In genomic region chr2:158456309-158457066, GRCh38 we compare ENCODE assay signal across 1 cellular context.
A peak's percentile ranks its signal among the peaks of the same experiment; 100 is the strongest.
TF ChIP-seq lines count a peak whose summit lies in the region.

TSS of gene CCDC148 (minus strand) at chr2:158456753. CDS start at chr2:158456439, 314 bp downstream.
A gene with protein sequence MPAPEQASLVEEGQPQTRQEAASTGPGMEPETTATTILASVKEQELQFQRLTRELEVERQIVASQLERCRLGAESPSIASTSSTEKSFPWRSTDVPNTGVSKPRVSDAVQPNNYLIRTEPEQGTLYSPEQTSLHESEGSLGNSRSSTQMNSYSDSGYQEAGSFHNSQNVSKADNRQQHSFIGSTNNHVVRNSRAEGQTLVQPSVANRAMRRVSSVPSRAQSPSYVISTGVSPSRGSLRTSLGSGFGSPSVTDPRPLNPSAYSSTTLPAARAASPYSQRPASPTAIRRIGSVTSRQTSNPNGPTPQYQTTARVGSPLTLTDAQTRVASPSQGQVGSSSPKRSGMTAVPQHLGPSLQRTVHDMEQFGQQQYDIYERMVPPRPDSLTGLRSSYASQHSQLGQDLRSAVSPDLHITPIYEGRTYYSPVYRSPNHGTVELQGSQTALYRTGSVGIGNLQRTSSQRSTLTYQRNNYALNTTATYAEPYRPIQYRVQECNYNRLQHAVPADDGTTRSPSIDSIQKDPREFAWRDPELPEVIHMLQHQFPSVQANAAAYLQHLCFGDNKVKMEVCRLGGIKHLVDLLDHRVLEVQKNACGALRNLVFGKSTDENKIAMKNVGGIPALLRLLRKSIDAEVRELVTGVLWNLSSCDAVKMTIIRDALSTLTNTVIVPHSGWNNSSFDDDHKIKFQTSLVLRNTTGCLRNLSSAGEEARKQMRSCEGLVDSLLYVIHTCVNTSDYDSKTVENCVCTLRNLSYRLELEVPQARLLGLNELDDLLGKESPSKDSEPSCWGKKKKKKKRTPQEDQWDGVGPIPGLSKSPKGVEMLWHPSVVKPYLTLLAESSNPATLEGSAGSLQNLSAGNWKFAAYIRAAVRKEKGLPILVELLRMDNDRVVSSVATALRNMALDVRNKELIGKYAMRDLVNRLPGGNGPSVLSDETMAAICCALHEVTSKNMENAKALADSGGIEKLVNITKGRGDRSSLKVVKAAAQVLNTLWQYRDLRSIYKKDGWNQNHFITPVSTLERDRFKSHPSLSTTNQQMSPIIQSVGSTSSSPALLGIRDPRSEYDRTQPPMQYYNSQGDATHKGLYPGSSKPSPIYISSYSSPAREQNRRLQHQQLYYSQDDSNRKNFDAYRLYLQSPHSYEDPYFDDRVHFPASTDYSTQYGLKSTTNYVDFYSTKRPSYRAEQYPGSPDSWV (plus strand): TSS chr2:158456952. CDS start chr2:158533185, 76,233 bp downstream.

TF ChIP-seq in HEK293, 187 proteins besides CTCF, POLR2A, EP300 and RAD21 (continued from another document and continues in another):
- TF ChIP-seq ZNF26 (tag by site-specific recombination; IDR thresholded peaks at IDR 0.05) (no peak), KLF17 (tag by site-specific recombination; IDR thresholded peaks at IDR 0.05) (no peak), ZFHX2 (tag by site-specific recombination; conservative IDR thresholded peaks at IDR 0.05) (peak; percentile 68), ZIC2 (tag by site-specific recombination; IDR thresholded peaks at IDR 0.05) (peak; percentile 17; the same call in 1 of the 2 replicates), TCF7L2 (IDR thresholded peaks at IDR 0.05; ENCODE audit: borderline replicate concordance, low read depth, low read length) (no peak), ZNF146 (tag by site-specific recombination; IDR thresholded peaks at IDR 0.05) (no peak), ZNF121 (tag by site-specific recombination; IDR thresholded peaks at IDR 0.05) (no peak), ZNF510 (tag by site-specific recombination; IDR thresholded peaks at IDR 0.05; ENCODE audit: insufficient replicate concordance) (no peak), SALL2 (tag by site-specific recombination; IDR thresholded peaks at IDR 0.05; ENCODE audit: borderline replicate concordance) (no peak), ZNF600 (tag by site-specific recombination; IDR thresholded peaks at IDR 0.05) (no peak), ZNF544 (tag by site-specific recombination; IDR thresholded peaks at IDR 0.05) (no peak), ZNF792 (tag by site-specific recombination; IDR thresholded peaks at IDR 0.05) (no peak), ZNF518A (tag by site-specific recombination; conservative IDR thresholded peaks at IDR 0.05; ENCODE audit: low read depth) (no peak), ZNF302 (tag by site-specific recombination; IDR thresholded peaks at IDR 0.05; ENCODE audit: low read depth) (no peak), ZNF350 (tag by site-specific recombination; IDR thresholded peaks at IDR 0.05) (no peak), ZNF548 (tag by site-specific recombination; IDR thresholded peaks at IDR 0.05) (no peak), ZNF776 (tag by site-specific recombination; IDR thresholded peaks at IDR 0.05; ENCODE audit: borderline replicate concordance) (no peak), ZNF423 (tag by site-specific recombination; IDR thresholded peaks at IDR 0.05) (no peak), ZSCAN16 (tag by site-specific recombination; IDR thresholded peaks at IDR 0.05) (no peak), TRIM28 (IDR thresholded peaks at IDR 0.05; ENCODE audit: borderline replicate concordance, low read length) (no peak), KLF8 (tag by site-specific recombination; IDR thresholded peaks at IDR 0.05) (no peak), BCL11A (tag by site-specific recombination; IDR thresholded peaks at IDR 0.05; ENCODE audit: low read depth) (no peak), ZNF555 (tag by site-specific recombination; conservative IDR thresholded peaks at IDR 0.05) (no peak), ZNF112 (tag by site-specific recombination; IDR thresholded peaks at IDR 0.05) (no peak), HOXD13 (CRISPR knock-in tag; IDR thresholded peaks at IDR 0.05; ENCODE audit: borderline replicate concordance) (no peak), ZNF777 (tag by site-specific recombination; IDR thresholded peaks at IDR 0.05; ENCODE audit: borderline replicate concordance) (no peak), ZNF488 (tag by site-specific recombination; IDR thresholded peaks at IDR 0.05) (no peak), ZNF530 (tag by site-specific recombination; IDR thresholded peaks at IDR 0.05; ENCODE audit: low read depth) (no peak), ZNF239 (tag by site-specific recombination; IDR thresholded peaks at IDR 0.05) (no peak), SETDB1 (IDR thresholded peaks at IDR 0.05; ENCODE audit: insufficient read length, low read length) (no peak), ZNF645 (tag by site-specific recombination; IDR thresholded peaks at IDR 0.05) (no peak), ZNF266 (tag by site-specific recombination; IDR thresholded peaks at IDR 0.05; ENCODE audit: low read depth) (no peak), ZNF335 (tag by site-specific recombination; conservative IDR thresholded peaks at IDR 0.05) (peak; percentile 93), ZNF843 (tag by site-specific recombination; IDR thresholded peaks at IDR 0.05) (no peak), HOXC10 (CRISPR knock-in tag; IDR thresholded peaks at IDR 0.05) (peak; percentile 72; the same call in 1 of the 2 replicates), ZFP3 (tag by site-specific recombination; IDR thresholded peaks at IDR 0.05; ENCODE audit: low read depth) (no peak), ZNF155 (tag by site-specific recombination; IDR thresholded peaks at IDR 0.05) (no peak), ZNF658 (tag by site-specific recombination; IDR thresholded peaks at IDR 0.05) (no peak), ZNF211 (tag by site-specific recombination; IDR thresholded peaks at IDR 0.05; ENCODE audit: low read depth) (no peak)
- TF ChIP-seq, protein P1, sequence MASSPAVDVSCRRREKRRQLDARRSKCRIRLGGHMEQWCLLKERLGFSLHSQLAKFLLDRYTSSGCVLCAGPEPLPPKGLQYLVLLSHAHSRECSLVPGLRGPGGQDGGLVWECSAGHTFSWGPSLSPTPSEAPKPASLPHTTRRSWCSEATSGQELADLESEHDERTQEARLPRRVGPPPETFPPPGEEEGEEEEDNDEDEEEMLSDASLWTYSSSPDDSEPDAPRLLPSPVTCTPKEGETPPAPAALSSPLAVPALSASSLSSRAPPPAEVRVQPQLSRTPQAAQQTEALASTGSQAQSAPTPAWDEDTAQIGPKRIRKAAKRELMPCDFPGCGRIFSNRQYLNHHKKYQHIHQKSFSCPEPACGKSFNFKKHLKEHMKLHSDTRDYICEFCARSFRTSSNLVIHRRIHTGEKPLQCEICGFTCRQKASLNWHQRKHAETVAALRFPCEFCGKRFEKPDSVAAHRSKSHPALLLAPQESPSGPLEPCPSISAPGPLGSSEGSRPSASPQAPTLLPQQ (tag by site-specific recombination; IDR thresholded peaks at IDR 0.05), result no peak
- TF ChIP-seq, protein P2, sequence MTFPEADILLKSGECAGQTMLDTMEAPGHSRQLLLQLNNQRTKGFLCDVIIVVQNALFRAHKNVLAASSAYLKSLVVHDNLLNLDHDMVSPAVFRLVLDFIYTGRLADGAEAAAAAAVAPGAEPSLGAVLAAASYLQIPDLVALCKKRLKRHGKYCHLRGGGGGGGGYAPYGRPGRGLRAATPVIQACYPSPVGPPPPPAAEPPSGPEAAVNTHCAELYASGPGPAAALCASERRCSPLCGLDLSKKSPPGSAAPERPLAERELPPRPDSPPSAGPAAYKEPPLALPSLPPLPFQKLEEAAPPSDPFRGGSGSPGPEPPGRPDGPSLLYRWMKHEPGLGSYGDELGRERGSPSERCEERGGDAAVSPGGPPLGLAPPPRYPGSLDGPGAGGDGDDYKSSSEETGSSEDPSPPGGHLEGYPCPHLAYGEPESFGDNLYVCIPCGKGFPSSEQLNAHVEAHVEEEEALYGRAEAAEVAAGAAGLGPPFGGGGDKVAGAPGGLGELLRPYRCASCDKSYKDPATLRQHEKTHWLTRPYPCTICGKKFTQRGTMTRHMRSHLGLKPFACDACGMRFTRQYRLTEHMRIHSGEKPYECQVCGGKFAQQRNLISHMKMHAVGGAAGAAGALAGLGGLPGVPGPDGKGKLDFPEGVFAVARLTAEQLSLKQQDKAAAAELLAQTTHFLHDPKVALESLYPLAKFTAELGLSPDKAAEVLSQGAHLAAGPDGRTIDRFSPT (tag by site-specific recombination; IDR thresholded peaks at IDR 0.05), result no peak
- TF ChIP-seq, protein P3, sequence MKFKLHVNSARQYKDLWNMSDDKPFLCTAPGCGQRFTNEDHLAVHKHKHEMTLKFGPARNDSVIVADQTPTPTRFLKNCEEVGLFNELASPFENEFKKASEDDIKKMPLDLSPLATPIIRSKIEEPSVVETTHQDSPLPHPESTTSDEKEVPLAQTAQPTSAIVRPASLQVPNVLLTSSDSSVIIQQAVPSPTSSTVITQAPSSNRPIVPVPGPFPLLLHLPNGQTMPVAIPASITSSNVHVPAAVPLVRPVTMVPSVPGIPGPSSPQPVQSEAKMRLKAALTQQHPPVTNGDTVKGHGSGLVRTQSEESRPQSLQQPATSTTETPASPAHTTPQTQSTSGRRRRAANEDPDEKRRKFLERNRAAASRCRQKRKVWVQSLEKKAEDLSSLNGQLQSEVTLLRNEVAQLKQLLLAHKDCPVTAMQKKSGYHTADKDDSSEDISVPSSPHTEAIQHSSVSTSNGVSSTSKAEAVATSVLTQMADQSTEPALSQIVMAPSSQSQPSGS (tag by site-specific recombination; IDR thresholded peaks at IDR 0.05; ENCODE audit: low read depth), result peak; percentile 32; the same call in 1 of the 2 replicates
- TF ChIP-seq, protein P4, sequence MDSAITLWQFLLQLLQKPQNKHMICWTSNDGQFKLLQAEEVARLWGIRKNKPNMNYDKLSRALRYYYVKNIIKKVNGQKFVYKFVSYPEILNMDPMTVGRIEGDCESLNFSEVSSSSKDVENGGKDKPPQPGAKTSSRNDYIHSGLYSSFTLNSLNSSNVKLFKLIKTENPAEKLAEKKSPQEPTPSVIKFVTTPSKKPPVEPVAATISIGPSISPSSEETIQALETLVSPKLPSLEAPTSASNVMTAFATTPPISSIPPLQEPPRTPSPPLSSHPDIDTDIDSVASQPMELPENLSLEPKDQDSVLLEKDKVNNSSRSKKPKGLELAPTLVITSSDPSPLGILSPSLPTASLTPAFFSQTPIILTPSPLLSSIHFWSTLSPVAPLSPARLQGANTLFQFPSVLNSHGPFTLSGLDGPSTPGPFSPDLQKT (IDR thresholded peaks at IDR 0.05; ENCODE audit: borderline replicate concordance, low read depth, low read length), result no peak
